Comparison of ENCODE assay signal across 39 cellular contexts in genomic region chr4:115108850-115109249, GRCh38. TPM values are rescaled to one million over a fixed set of nuclear protein-coding genes. Genes with fewer than 3 reads are reported as not detected.
"Had no signal": no experiment of that assay in that cellular context is flagged by ENCODE, and none has a peak within 500 bp of the region (broad histone marks: within the 10 kb centered on the region; RNA-seq: fewer than 3 reads in every experiment).

No MANE protein-coding gene starts in this region.

- H3K4me1 ChIP-seq: esophagus squamous epithelium, heart right ventricle had no signal

- H3K36me3 Mint-ChIP-seq: activated CD4-positive, alpha-beta memory T cell treated with anti-CD3 and anti-CD28 coated beads for 36 hours; activated CD8-positive, alpha-beta memory T cell treated with anti-CD3 and anti-CD28 coated beads, Interleukin-2, amount 10 ng/mL, durations not matched to agents 7 days and 5 days; activated naive CD8-positive, alpha-beta T cell had no signal

- H3K4me2 ChIP-seq: hepatocyte had no signal

- FAIRE-seq: astrocyte, colon, endometrium, endothelial cell of umbilical vein had no signal

- H3K9me3 Mint-ChIP-seq: activated CD4-positive, alpha-beta memory T cell treated with anti-CD3 and anti-CD28 coated beads for 36 hours; activated CD4-positive, alpha-beta T cell treated with anti-CD3 and anti-CD28 coated beads, Interleukin-2, amount 10 ng/mL, durations not matched to agents 24 days and 14 days; activated T-helper 17 cell treated with anti-CD3 and anti-CD28 coated beads, Interleukin-2, amount 50 U/mL, for 72 hours had no signal

- H3K36me3 ChIP-seq: esophagus squamous epithelium, gastroesophageal sphincter, heart right ventricle had no signal

- H3K27ac Mint-ChIP-seq: activated CD4-positive, alpha-beta memory T cell treated with anti-CD3 and anti-CD28 coated beads for 36 hours; activated CD4-positive, alpha-beta T cell treated with anti-CD3 and anti-CD28 coated beads for 36 hours; activated CD4-positive, alpha-beta T cell treated with anti-CD3 and anti-CD28 coated beads, Interleukin-2, amount 10 ng/mL, durations not matched to agents 24 days and 14 days; activated CD8-positive, alpha-beta memory T cell treated with anti-CD3 and anti-CD28 coated beads, Interleukin-2, amount 10 ng/mL, durations not matched to agents 7 days and 5 days; activated CD8-positive, alpha-beta T cell treated with anti-CD3 and anti-CD28 coated beads, Interleukin-2, amount 10 ng/mL, durations not matched to agents 7 days and 5 days; activated naive CD8-positive, alpha-beta T cell; activated T-helper 17 cell treated with anti-CD3 and anti-CD28 coated beads, Interleukin-2, amount 50 U/mL, for 72 hours had no signal

- H3K27me3 Mint-ChIP-seq: activated CD4-positive, alpha-beta memory T cell treated with anti-CD3 and anti-CD28 coated beads for 36 hours; activated CD4-positive, alpha-beta T cell treated with anti-CD3 and anti-CD28 coated beads for 36 hours; activated CD4-positive, alpha-beta T cell treated with anti-CD3 and anti-CD28 coated beads, Interleukin-2, amount 10 ng/mL, durations not matched to agents 24 days and 14 days; activated CD8-positive, alpha-beta memory T cell treated with anti-CD3 and anti-CD28 coated beads, Interleukin-2, amount 10 ng/mL, durations not matched to agents 7 days and 5 days; activated naive CD8-positive, alpha-beta T cell; activated T-helper 17 cell treated with anti-CD3 and anti-CD28 coated beads, Interleukin-2, amount 50 U/mL, for 72 hours had no signal

- DNase-seq: activated CD4-positive, alpha-beta memory T cell treated with anti-CD3 and anti-CD28 coated beads for 36 hours; activated CD4-positive, alpha-beta T cell treated with anti-CD3 and anti-CD28 coated beads for 36 hours; activated CD4-positive, alpha-beta T cell treated with anti-CD3 and anti-CD28 coated beads, Interleukin-2, amount 10 ng/mL, durations not matched to agents 24 days and 14 days; activated CD4-positive, CD25-positive, alpha-beta regulatory T cell; activated CD4-positive, CD25-positive, alpha-beta regulatory T cell treated with anti-CD3 and anti-CD28 coated beads, Interleukin-2, amount 50 U/mL, for 72 hours; activated CD8-positive, alpha-beta memory T cell treated with anti-CD3 and anti-CD28 coated beads, Interleukin-2, amount 10 ng/mL, durations not matched to agents 7 days and 5 days; activated CD8-positive, alpha-beta memory T cell treated with anti-CD3 and anti-CD28 coated beads, Interleukin-2, amount 50 U/mL, for 4 hours; activated CD8-positive, alpha-beta T cell treated with anti-CD3 and anti-CD28 coated beads, Interleukin-2, amount 10 ng/mL, durations not matched to agents 7 days and 5 days; activated effector memory CD4-positive, alpha-beta T cell treated with Interleukin-2 at 50 U/mL for 16 hours; activated gamma-delta T cell treated with Interleukin-2 at 50 U/mL for 16 hours; activated naive CD4-positive, alpha-beta T cell treated with anti-CD3 and anti-CD28 coated beads, Interleukin-2, amount 50 U/mL, for 16 hours; activated naive CD4-positive, alpha-beta T cell treated with Interleukin-2 at 50 U/mL for 16 hours; activated T-cell treated with anti-CD3 and anti-CD28 coated beads, Interleukin-2, amount 50 U/mL, for 1 hour; amniotic stem cell; anterior cingulate cortex; caudate nucleus; cortex of kidney; dermis blood vessel endothelial cell; effector CD4-positive, alpha-beta T cell; esophagus squamous epithelium; foreskin melanocyte; heart right ventricle; T-helper 2 cell had no signal

- H3K27ac ChIP-seq: epithelial cell of prostate, esophagus squamous epithelium, gastroesophageal sphincter, heart right ventricle, hepatocyte had no signal

- H3K79me2 ChIP-seq: hepatocyte had no signal

- H3K4me3 Mint-ChIP-seq: activated CD4-positive, alpha-beta memory T cell treated with anti-CD3 and anti-CD28 coated beads for 36 hours; activated CD4-positive, alpha-beta T cell treated with anti-CD3 and anti-CD28 coated beads for 36 hours; activated CD4-positive, alpha-beta T cell treated with anti-CD3 and anti-CD28 coated beads, Interleukin-2, amount 10 ng/mL, durations not matched to agents 24 days and 14 days; activated CD8-positive, alpha-beta memory T cell treated with anti-CD3 and anti-CD28 coated beads, Interleukin-2, amount 10 ng/mL, durations not matched to agents 7 days and 5 days; activated CD8-positive, alpha-beta T cell treated with anti-CD3 and anti-CD28 coated beads, Interleukin-2, amount 10 ng/mL, durations not matched to agents 7 days and 5 days; activated naive CD8-positive, alpha-beta T cell; activated T-helper 17 cell treated with anti-CD3 and anti-CD28 coated beads, Interleukin-2, amount 50 U/mL, for 72 hours had no signal

- H2AFZ ChIP-seq: hepatocyte had no signal

- H3K27me3 ChIP-seq: esophagus squamous epithelium, gastroesophageal sphincter, heart right ventricle had no signal

- H3K4me3 ChIP-seq: esophagus squamous epithelium, gastroesophageal sphincter, heart right ventricle, hepatocyte had no signal

- H3K4me1 Mint-ChIP-seq: activated CD4-positive, alpha-beta T cell treated with anti-CD3 and anti-CD28 coated beads for 36 hours; activated CD4-positive, alpha-beta T cell treated with anti-CD3 and anti-CD28 coated beads, Interleukin-2, amount 10 ng/mL, durations not matched to agents 24 days and 14 days; activated CD8-positive, alpha-beta memory T cell treated with anti-CD3 and anti-CD28 coated beads, Interleukin-2, amount 10 ng/mL, durations not matched to agents 7 days and 5 days; activated T-helper 17 cell treated with anti-CD3 and anti-CD28 coated beads, Interleukin-2, amount 50 U/mL, for 72 hours had no signal

- H3K9me3 ChIP-seq: esophagus squamous epithelium, gastroesophageal sphincter, heart right ventricle had no signal

- ATAC-seq: activated CD4-positive, alpha-beta T cell treated with anti-CD3 and anti-CD28 coated beads for 36 hours; activated CD8-positive, alpha-beta memory T cell treated with anti-CD3 and anti-CD28 coated beads, Interleukin-2, amount 10 ng/mL, durations not matched to agents 7 days and 5 days; activated CD8-positive, alpha-beta T cell treated with anti-CD3 and anti-CD28 coated beads, Interleukin-2, amount 10 ng/mL, durations not matched to agents 7 days and 5 days; activated T-helper 17 cell treated with anti-CD3 and anti-CD28 coated beads, Interleukin-2, amount 50 U/mL, for 72 hours; gastroesophageal sphincter; heart right ventricle had no signal

RNA-seq across cellular contexts. Expression of gene NDST4, which starts 4.6 kb away (rescaled TPM):
- total RNA-seq: activated CD4-positive, alpha-beta memory T cell treated with anti-CD3 and anti-CD28 coated beads for 36 hours; activated CD4-positive, alpha-beta T cell treated with anti-CD3 and anti-CD28 coated beads for 36 hours; activated CD4-positive, alpha-beta T cell treated with anti-CD3 and anti-CD28 coated beads, Interleukin-2, amount 10 ng/mL, durations not matched to agents 24 days and 14 days; activated CD8-positive, alpha-beta memory T cell treated with anti-CD3 and anti-CD28 coated beads for 36 hours; activated CD8-positive, alpha-beta memory T cell treated with anti-CD3 and anti-CD28 coated beads, Interleukin-2, amount 10 ng/mL, durations not matched to agents 7 days and 5 days; activated CD8-positive, alpha-beta T cell treated with anti-CD3 and anti-CD28 coated beads, Interleukin-2, amount 10 ng/mL, durations not matched to agents 7 days and 5 days; activated T-helper 17 cell treated with anti-CD3 and anti-CD28 coated beads, Interleukin-2, amount 50 U/mL, for 72 hours; astrocyte; chondrocyte; dermis blood vessel endothelial cell; endothelial cell of umbilical vein; esophagus squamous epithelium; fibroblast of lung; fibroblast of villous mesenchyme; gastroesophageal sphincter; glomerular endothelial cell had no signal
- polyA plus RNA-seq: adipose tissue, endothelial cell of umbilical vein, esophagus, fibroblast of lung, heart right ventricle, hepatocyte had no signal
